In genomic region chr22:17628304-17629166, GRCh38 we compare ENCODE assay signal across 8 cellular contexts. TPM values are rescaled to one million over a fixed set of nuclear protein-coding genes. Genes with fewer than 3 reads are reported as not detected.
A peak's percentile ranks its signal among the peaks of the same experiment; 100 is the strongest.
DNase-seq lines count a peak whose midpoint lies in the region; ATAC-seq and TF ChIP-seq lines count a peak whose summit lies in the region.

ATP6V1E1 (minus strand) TSS chr22:17628749; CDS start chr22:17628635, 114 bp downstream.

- peaks cover 21% of the 10 kb centered on the region for H3K4me1 ChIP-seq in hepatocyte (ENCODE audit: insufficient read depth)

- WGBS in hepatocyte (ENCODE audit: low lambda C conversion rate, missing lambda C conversion rate): under 1% methylated on average over 49 of the region's 49 CpGs

- no peak for TF ChIP-seq CTCF in hepatocyte (IDR thresholded peaks at IDR 0.05; ENCODE audit: poor library complexity)

- H3K27ac ChIP-seq in hepatocyte: peak within 1 kb of the TSS; percentile 92

- no peaks in the 10 kb centered on the region for H3K9me2 ChIP-seq in hepatocyte (replicated peaks; ENCODE audit: insufficient read depth)

- peak within 1 kb of the TSS; percentile 93 for H3K4me2 ChIP-seq in hepatocyte

- H3K27me3 ChIP-seq in hepatocyte: no peaks in the 10 kb centered on the region

- peaks cover 50% of the 10 kb centered on the region for H3K79me2 ChIP-seq in hepatocyte

- no peaks in the 10 kb centered on the region for H3K9me3 ChIP-seq in hepatocyte (ENCODE audit: low read depth)

- H2AFZ ChIP-seq in hepatocyte: peak within 1 kb of the TSS; percentile 31

- ATAC-seq in GM18508 (IDR thresholded peaks at IDR 0.05; ENCODE audit: insufficient read depth, unreplicated experiment): peak; percentile 94
- ATAC-seq in HG03025 (IDR thresholded peaks at IDR 0.05; ENCODE audit: low FRiP score, unreplicated experiment): peak; percentile 93

- peak within 1 kb of the TSS; percentile 74 for H3K4me3 ChIP-seq in hepatocyte

- DNase-seq in NCI-H2081 (lab: John Stamatoyannopoulos, UW) (peak; percentile 94), T1000 (lab: John Stamatoyannopoulos, UW) (peak; percentile 89), astrocyte of the hippocampus (ENCODE audit: low read depth, low spot score) (peak; percentile 98), hepatocyte (ENCODE audit: low spot score) (peak; percentile 98), renal cortical epithelial cell (ENCODE audit: low read depth) (peak; percentile 95), cortex of kidney (lab: John Stamatoyannopoulos, UW) (no peak)

- H3K36me3 ChIP-seq in hepatocyte (replicated peaks; ENCODE audit: insufficient read depth, low read depth): no peaks in the 10 kb centered on the region

- peaks cover 25% of the 10 kb centered on the region for H4K20me1 ChIP-seq in hepatocyte (ENCODE audit: insufficient read depth, poor library complexity, severe bottlenecking)

RNA-seq across cellular contexts. Expression of gene ATP6V1E1, which starts in this region (rescaled TPM):
- 145 and 191 TPM in 2 replicates for total RNA-seq in hepatocyte
- polyA plus RNA-seq in hepatocyte: 122 and 146 TPM in 2 replicates
- 219 and 241 TPM in 2 replicates for total RNA-seq in renal cortical epithelial cell
